11 cellular contexts compared by ENCODE assay signal in genomic region chr5:109531262-109531661, GRCh38.
"Had no signal": no experiment of that assay in that cellular context is flagged by ENCODE, and none has a peak within 500 bp of the region (broad histone marks: within the 10 kb centered on the region; RNA-seq: fewer than 3 reads in every experiment).

No MANE protein-coding gene starts in this region.

- H3K4me3 Mint-ChIP-seq: GM23338, H9, HFFc6 had no signal

- H2AFZ ChIP-seq: GM23248 had no signal

- H3K9me3 ChIP-seq: HAP-1 had no signal

- H3K9me3 Mint-ChIP-seq: GM23338, H9, HFFc6 had no signal

- H3K27ac ChIP-seq: GM23248 had no signal

- H3K4me1 Mint-ChIP-seq: GM23338, H9 had no signal

- H3K4me2 ChIP-seq: GM23338 had no signal

- H3K4me1 ChIP-seq: HAP-1 had no signal

- DNase-seq: GM23248, GOT3, H7, H9, HCEC 1CT, HFFc6 had no signal

- H3K9ac ChIP-seq: GM23248 had no signal

- H3K27ac Mint-ChIP-seq: GM23338, H9, HFFc6 had no signal

- ATAC-seq: GM23338, HCT116 had no signal

- H3K4me3 ChIP-seq: GM23248, GM23338, HAP-1 had no signal

- FAIRE-seq: H1, H54 had no signal

- H3K36me3 ChIP-seq: HAP-1 had no signal
